1 cellular context compared by ENCODE assay signal in the genomic region with DNA sequence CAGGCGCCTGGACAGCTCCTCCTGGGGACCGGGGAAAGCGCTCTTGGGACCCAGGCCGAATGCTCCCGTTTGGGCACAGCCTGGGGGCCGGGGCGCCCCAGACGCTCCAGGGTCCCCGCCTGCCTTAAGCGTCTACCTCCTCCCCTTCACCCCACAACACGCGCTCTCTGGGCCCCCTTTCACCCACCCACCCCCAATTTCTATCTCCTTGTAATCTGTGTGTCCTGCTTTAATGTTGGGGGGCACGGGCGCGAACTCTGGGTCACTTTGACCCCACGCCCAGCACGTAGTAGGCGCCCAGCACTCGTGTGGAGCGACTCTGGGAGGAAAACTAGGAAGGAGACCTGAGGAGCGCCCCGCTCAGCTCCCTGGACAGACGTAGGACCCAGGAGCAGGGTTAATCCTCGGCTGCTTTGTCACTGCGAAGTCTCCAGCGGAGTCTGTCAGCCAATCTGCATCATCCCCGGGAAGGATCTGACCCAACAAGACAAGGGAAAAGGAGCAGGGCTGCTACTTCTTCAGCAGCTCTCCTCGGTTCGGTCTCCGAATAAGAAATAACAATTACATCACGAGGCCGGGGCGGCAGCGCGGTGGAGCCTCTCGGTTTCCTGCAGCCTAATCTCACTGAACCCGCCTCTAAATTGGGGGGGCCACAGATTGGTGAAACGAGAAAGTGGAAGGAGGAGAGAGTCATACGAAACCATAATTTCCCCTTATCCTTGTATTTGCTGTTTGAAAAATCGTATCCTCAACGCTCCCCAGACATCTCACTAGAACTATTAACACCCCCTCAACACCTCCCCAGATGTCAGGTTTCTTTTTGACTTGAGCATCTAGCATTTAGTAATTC.
TF ChIP-seq lines count a peak whose summit lies in the region.

No MANE protein-coding gene starts in this region.

TF ChIP-seq in H1, 55 proteins besides CTCF, POLR2A, EP300 and RAD21:
- peak; percentile 39; the same call in 1 of the 2 replicates for TF ChIP-seq TAF1 (IDR thresholded peaks at IDR 0.05; ENCODE audit: low read depth, low read length)
- TF ChIP-seq CTBP2 (IDR thresholded peaks at IDR 0.05; ENCODE audit: borderline replicate concordance, insufficient read depth, insufficient read length, low read length), result peak; percentile 15
- TF ChIP-seq JUND (IDR thresholded peaks at IDR 0.05; ENCODE audit: low read length), result no peak
- TF ChIP-seq SP1 (IDR thresholded peaks at IDR 0.05; ENCODE audit: low read depth, low read length), result no peak
- peak; percentile 83 for TF ChIP-seq KDM4A (IDR thresholded peaks at IDR 0.05; ENCODE audit: low read depth, low read length, severe bottlenecking)
- TF ChIP-seq POLR2AphosphoS5 (IDR thresholded peaks at IDR 0.05; ENCODE audit: low read depth, low read length), result 0 out of 2 replicates have a peak, but pooled peaks have one; percentile 31
- no peak for TF ChIP-seq RFX5 (IDR thresholded peaks at IDR 0.05; ENCODE audit: borderline replicate concordance, low read depth, low read length)
- peak; percentile 56 to 72; a peak in 1 of 4 replicates for TF ChIP-seq SIN3A (conservative IDR thresholded peaks at IDR 0.05 in 1 of 2, IDR thresholded peaks at IDR 0.05 in 1 of 2; ENCODE audit: low read depth in 1 of 2, low read length in 2 of 2)
- peak; percentile 49 for TF ChIP-seq SAP30 (IDR thresholded peaks at IDR 0.05; ENCODE audit: insufficient read depth, insufficient replicate concordance, low read length)
- TF ChIP-seq RNF2 (IDR thresholded peaks at IDR 0.05; ENCODE audit: borderline replicate concordance, low read depth, low read length, missing control alignments, poor library complexity, severe bottlenecking), result peak; percentile 45
TF ChIP-seq in H1: peak in this region for 7.
